ENCODE assay signal across 10 cellular contexts in genomic region chrX:20593836-20594235, GRCh38.
"Had no signal": no experiment of that assay in that cellular context is flagged by ENCODE, and none has a peak within 500 bp of the region (broad histone marks: within the 10 kb centered on the region; RNA-seq: fewer than 3 reads in every experiment).

No MANE protein-coding gene starts in this region.

- H3K9me3 Mint-ChIP-seq: HFFc6 had no signal

- H3K27ac Mint-ChIP-seq: H9, HFFc6 had no signal

- H3K27ac ChIP-seq: GM23248, HL-60 had no signal

- H3K4me3 Mint-ChIP-seq: H9, HFFc6 had no signal

- ATAC-seq: HCT116, K562 had no signal

- H3K9ac ChIP-seq: GM23248 had no signal

- FAIRE-seq: H1, H54, K562 had no signal

- H2AFZ ChIP-seq: GM23248 had no signal

- H3K4me3 ChIP-seq: GM23248, K562 had no signal

- DNase-seq: GM23248, H9, HFFc6, IMR-90, KG1 had no signal
